In the genomic region with DNA sequence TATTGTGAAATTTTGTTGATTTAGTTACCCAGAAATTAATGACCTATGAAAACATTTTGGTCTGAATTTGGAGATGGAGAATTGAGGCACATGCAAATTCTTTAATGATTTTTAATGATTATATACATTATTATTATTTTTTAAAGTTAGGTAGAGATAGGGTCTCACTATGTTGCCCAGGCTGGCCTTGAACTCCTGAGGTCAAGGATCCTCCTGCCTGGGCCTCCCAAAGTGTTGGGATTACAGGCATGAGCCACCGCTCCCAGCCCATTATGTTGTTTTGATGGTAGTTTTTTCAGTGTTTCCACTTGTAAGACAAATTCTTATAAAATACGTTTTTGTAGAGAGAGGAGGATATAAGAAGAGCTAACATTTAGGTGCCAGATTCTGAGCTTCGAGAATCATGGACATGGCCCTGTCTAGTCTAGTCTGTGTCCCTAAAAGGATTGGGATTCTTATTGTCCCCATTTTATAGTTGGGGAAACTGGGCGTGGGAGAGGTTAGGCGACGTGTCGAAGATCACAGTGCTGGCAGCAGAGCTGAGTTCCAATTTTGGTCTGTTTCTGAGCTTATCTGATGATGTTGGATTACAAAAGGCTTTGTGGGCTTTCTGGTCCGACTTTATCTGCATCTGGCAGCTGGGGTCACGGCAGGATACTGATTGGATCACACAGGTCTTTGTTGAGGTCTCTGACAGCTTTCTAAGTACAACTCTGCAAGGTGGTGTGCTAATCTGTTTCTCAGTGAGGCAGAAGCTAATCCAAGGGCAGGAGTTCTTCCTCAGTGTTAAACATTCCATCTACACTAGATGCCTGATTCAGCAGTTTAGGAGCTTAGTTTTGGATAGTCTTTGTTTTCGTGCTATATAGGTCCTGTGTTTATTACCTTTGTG, we compare ENCODE assay signal across 1 cellular context.
A peak's percentile ranks its signal among the peaks of the same experiment; 100 is the strongest.
TF ChIP-seq lines count a peak whose summit lies in the region.

No MANE protein-coding gene starts in this region.

TF ChIP-seq in K562, 482 proteins besides CTCF, POLR2A, EP300 and RAD21 (continued from another document and continues in another):
- TF ChIP-seq MGA (IDR thresholded peaks at IDR 0.05) (no peak), ZBTB8A (IDR thresholded peaks at IDR 0.05; ENCODE audit: partially characterized antibody) (no peak), CC2D1A (IDR thresholded peaks at IDR 0.05) (peak; percentile 82), BRD9 (IDR thresholded peaks at IDR 0.05; ENCODE audit: low read depth, partially characterized antibody) (peak; percentile 44), NR2C1 (IDR thresholded peaks at IDR 0.05) (peak; percentile 71; the same call in 1 of the 2 replicates), NR2C1 (tag; IDR thresholded peaks at IDR 0.05) (peak; percentile 81), HLTF (IDR thresholded peaks at IDR 0.05) (no peak), DLX4 (CRISPR knock-in tag; IDR thresholded peaks at IDR 0.05) (no peak), NRF1 (conservative IDR thresholded peaks at IDR 0.05 in 1 of 2, IDR thresholded peaks at IDR 0.05 in 1 of 2) (0 out of 4 replicates have a peak, but pooled peaks have one; percentile 33 to 38), KLF6 (CRISPR knock-in tag; IDR thresholded peaks at IDR 0.05; ENCODE audit: borderline replicate concordance) (no peak), TEAD2 (tag; IDR thresholded peaks at IDR 0.05) (no peak), CHD1 (IDR thresholded peaks at IDR 0.05; ENCODE audit: low read length) (no peak), HCFC1 (IDR thresholded peaks at IDR 0.05; ENCODE audit: low read depth, low read length) (no peak), ATF1 (CRISPR knock-in tag; IDR thresholded peaks at IDR 0.05) (no peak), ATF1 (tag; IDR thresholded peaks at IDR 0.05) (peak; percentile 86), CCNT2 (IDR thresholded peaks at IDR 0.05; ENCODE audit: borderline replicate concordance, extremely low read depth, insufficient read length, low read depth, low read length) (peak; percentile 99), HNRNPH1 (optimal IDR thresholded peaks at IDR 0.05; ENCODE audit: low read depth, low read length) (no peak), PRPF4 (IDR thresholded peaks at IDR 0.05; ENCODE audit: insufficient read depth, low read depth, low read length, poor library complexity, severe bottlenecking) (no peak), HSF4 (CRISPR knock-in tag; IDR thresholded peaks at IDR 0.05; ENCODE audit: borderline replicate concordance) (no peak), ZNF23 (CRISPR knock-in tag; IDR thresholded peaks at IDR 0.05) (no peak), SNRNP70 (optimal IDR thresholded peaks at IDR 0.05; ENCODE audit: low read depth, low read length) (no peak), KDM4B (IDR thresholded peaks at IDR 0.05; ENCODE audit: borderline replicate concordance in 2 of 2, low read depth in 1 of 2) (no peak), NKRF (IDR thresholded peaks at IDR 0.05; ENCODE audit: borderline replicate concordance) (no peak), ZNF699 (CRISPR knock-in tag; IDR thresholded peaks at IDR 0.05; ENCODE audit: insufficient replicate concordance) (no peak), BHLHE40 (IDR thresholded peaks at IDR 0.05; ENCODE audit: low read length) (peak; percentile 81), ETV1 (tag; conservative IDR thresholded peaks at IDR 0.05; ENCODE audit: low read depth) (peak; percentile 61; the same call in 1 of the 2 replicates)
- TF ChIP-seq, protein P1, sequence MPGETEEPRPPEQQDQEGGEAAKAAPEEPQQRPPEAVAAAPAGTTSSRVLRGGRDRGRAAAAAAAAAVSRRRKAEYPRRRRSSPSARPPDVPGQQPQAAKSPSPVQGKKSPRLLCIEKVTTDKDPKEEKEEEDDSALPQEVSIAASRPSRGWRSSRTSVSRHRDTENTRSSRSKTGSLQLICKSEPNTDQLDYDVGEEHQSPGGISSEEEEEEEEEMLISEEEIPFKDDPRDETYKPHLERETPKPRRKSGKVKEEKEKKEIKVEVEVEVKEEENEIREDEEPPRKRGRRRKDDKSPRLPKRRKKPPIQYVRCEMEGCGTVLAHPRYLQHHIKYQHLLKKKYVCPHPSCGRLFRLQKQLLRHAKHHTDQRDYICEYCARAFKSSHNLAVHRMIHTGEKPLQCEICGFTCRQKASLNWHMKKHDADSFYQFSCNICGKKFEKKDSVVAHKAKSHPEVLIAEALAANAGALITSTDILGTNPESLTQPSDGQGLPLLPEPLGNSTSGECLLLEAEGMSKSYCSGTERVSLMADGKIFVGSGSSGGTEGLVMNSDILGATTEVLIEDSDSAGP (CRISPR knock-in tag; IDR thresholded peaks at IDR 0.05): no peak
- TF ChIP-seq, protein P2, sequence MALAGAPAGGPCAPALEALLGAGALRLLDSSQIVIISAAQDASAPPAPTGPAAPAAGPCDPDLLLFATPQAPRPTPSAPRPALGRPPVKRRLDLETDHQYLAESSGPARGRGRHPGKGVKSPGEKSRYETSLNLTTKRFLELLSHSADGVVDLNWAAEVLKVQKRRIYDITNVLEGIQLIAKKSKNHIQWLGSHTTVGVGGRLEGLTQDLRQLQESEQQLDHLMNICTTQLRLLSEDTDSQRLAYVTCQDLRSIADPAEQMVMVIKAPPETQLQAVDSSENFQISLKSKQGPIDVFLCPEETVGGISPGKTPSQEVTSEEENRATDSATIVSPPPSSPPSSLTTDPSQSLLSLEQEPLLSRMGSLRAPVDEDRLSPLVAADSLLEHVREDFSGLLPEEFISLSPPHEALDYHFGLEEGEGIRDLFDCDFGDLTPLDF (CRISPR knock-in tag; IDR thresholded peaks at IDR 0.05): no peak
- TF ChIP-seq, protein P3, sequence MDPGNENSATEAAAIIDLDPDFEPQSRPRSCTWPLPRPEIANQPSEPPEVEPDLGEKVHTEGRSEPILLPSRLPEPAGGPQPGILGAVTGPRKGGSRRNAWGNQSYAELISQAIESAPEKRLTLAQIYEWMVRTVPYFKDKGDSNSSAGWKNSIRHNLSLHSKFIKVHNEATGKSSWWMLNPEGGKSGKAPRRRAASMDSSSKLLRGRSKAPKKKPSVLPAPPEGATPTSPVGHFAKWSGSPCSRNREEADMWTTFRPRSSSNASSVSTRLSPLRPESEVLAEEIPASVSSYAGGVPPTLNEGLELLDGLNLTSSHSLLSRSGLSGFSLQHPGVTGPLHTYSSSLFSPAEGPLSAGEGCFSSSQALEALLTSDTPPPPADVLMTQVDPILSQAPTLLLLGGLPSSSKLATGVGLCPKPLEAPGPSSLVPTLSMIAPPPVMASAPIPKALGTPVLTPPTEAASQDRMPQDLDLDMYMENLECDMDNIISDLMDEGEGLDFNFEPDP (CRISPR knock-in tag; IDR thresholded peaks at IDR 0.05): no peak
- TF ChIP-seq, protein P4, sequence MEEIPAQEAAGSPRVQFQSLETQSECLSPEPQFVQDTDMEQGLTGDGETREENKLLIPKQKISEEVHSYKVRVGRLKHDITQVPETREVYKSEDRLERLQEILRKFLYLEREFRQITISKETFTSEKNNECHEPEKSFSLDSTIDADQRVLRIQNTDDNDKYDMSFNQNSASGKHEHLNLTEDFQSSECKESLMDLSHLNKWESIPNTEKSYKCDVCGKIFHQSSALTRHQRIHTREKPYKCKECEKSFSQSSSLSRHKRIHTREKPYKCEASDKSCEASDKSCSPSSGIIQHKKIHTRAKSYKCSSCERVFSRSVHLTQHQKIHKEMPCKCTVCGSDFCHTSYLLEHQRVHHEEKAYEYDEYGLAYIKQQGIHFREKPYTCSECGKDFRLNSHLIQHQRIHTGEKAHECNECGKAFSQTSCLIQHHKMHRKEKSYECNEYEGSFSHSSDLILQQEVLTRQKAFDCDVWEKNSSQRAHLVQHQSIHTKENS (CRISPR knock-in tag; IDR thresholded peaks at IDR 0.05): no peak
